Comparison of ENCODE assay signal across 17 cellular contexts in genomic region chr7:25805027-25805687, GRCh38.
DNase-seq lines count a peak whose midpoint lies in the region; ATAC-seq, FAIRE-seq and TF ChIP-seq lines count a peak whose summit lies in the region.
"Had no signal": no experiment of that assay in that cellular context is flagged by ENCODE, and none has a peak within 500 bp of the region (broad histone marks: within the 10 kb centered on the region; RNA-seq: fewer than 3 reads in every experiment).

No MANE protein-coding gene starts in this region.

- H3K36me3 ChIP-seq in subcutaneous abdominal adipose tissue (ENCODE audit: control insufficient read depth in 5 of 5, insufficient read depth in 5 of 5, low read length in 5 of 5) = no peaks in the 10 kb centered on the region
- H3K36me3 ChIP-seq: WERI-Rb-1 had no signal

- H3K4me1 ChIP-seq in subcutaneous abdominal adipose tissue (ENCODE audit: control insufficient read depth in 5 of 5, insufficient read depth in 5 of 5, low read length in 5 of 5) = peaks cover 0 to 29% (median 13%) of the 10 kb centered on the region in 5 donors

- H3K9ac ChIP-seq in subcutaneous abdominal adipose tissue (ENCODE audit: low read length in 5 of 5) = no peak overlapping the region

- FAIRE-seq in RCC 7860 (lab: Jason Lieb, UNC) = no peak

- H3K9me3 ChIP-seq in subcutaneous abdominal adipose tissue (ENCODE audit: control insufficient read depth in 5 of 5, low read length in 5 of 5) = no peaks in the 10 kb centered on the region

- H3K4me3 ChIP-seq in fibroblast of pulmonary artery (replicated peaks; ENCODE audit: low read depth, low read length) (no peak overlapping the region), subcutaneous abdominal adipose tissue (ENCODE audit: low read depth in 1 of 5, low read length in 5 of 5) (no peak overlapping the region)

- ATAC-seq in left lobe of liver = no peak
- ATAC-seq: activated T-cell treated with anti-CD3 and anti-CD28 coated beads, Interleukin-2, amount 50 U/mL, for 72 hours had no signal

- DNase-seq in DMS 273 (lab: John Stamatoyannopoulos, UW; ENCODE audit: unreplicated experiment) (peak; percentile 33), DMS 273 treated with DMSO at 0.1 percent for 48 hours (lab: John Stamatoyannopoulos, UW) (no peak), RCC 7860 (ENCODE audit: low spot score) (peak; percentile 15), fibroblast of pulmonary artery (ENCODE audit: low read depth) (peak; percentile 6), left lobe of liver (ENCODE audit: low spot score) (no peak), NCI-H526 (lab: John Stamatoyannopoulos, UW) (no peak), D341Med (ENCODE audit: low spot score) (no peak)
- DNase-seq: activated T-cell treated with anti-CD3 and anti-CD28 coated beads, Interleukin-2, amount 50 U/mL, for 72 hours; cerebellar nuclear complex; GDM1; glutamatergic neuron; mesendoderm; NCI-H2029 treated with DMSO at 0.1 percent for 48 hours; RPMI8226; WERI-Rb-1 had no signal

- H3K27ac ChIP-seq in subcutaneous abdominal adipose tissue (ENCODE audit: low read depth, low read length) = peak overlapping the region; percentile 6
- H3K27ac ChIP-seq: 22Rv1, WERI-Rb-1 had no signal

- no peaks in the 10 kb centered on the region for H3K27me3 ChIP-seq in subcutaneous abdominal adipose tissue (ENCODE audit: control insufficient read depth in 5 of 5, insufficient read depth in 4 of 5, low read length in 5 of 5)

- no peak for TF ChIP-seq CTCF in fibroblast of pulmonary artery (IDR thresholded peaks at IDR 0.05; ENCODE audit: low read length, missing control alignments)

Comparison
In these comparisons a context has a peak if more than half of its experiments do, and no peak if none do; other contexts are left out.
1. DNase-seq: peak in DMS 273 (single experiment), RCC 7860 (single experiment) and fibroblast of pulmonary artery (single experiment); none in DMS 273 treated with DMSO at 0.1 percent for 48 hours (single experiment), left lobe of liver (single experiment), NCI-H526 (0 of 2) and D341Med (single experiment).